Comparison of ENCODE assay signal across 8 cellular contexts in the genomic region with DNA sequence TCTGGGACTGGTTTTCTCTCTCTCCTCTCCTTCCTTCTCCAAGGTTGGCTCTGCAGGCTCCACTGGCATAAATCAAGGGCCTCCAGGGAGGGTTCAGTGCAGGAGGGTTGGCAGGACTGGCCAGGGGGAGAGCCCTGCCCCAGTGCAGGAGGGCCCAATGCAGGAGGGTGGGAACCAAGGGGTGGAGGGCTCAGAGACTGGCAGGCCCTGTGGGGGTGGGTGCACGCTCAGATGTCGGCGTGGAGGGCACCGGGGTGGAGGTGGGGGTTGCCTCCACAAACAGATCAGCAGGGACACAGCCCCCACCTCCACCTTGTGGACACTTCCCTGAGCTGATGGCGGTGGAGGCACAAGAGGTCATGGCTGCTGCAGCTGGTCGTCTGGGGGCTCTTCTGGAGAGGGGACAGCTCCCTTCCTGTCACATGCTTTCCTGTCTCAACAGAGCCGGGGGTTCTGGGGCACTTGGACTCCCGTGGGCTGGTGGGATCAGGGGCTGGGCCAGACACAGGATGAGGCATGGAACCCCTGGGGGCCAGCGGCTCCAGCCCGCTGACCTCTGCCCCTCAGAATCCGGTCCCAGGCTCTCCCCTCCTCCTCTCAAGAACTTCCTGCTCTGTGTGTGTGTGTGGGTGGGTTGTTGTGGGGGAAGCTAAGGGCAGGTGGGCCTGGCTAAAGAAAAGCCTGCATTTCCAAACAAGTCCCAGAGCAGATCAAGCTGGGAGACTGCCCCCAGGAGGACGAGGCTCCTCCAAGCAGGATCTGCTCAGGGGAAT. TPM values are rescaled to one million over a fixed set of nuclear protein-coding genes. Genes with fewer than 3 reads are reported as not detected.
A peak's percentile ranks its signal among the peaks of the same experiment; 100 is the strongest.
DNase-seq lines count a peak whose midpoint lies in the region; ATAC-seq, FAIRE-seq and TF ChIP-seq lines count a peak whose summit lies in the region.

No MANE protein-coding gene starts in this region.

- H3K27ac ChIP-seq in pancreas, result no peak overlapping the region

- peak; percentile 4 for ATAC-seq in esophagus mucosa
- peak in 3 of 4 donors; percentile 9 to 21 (median 17) for ATAC-seq in pancreas
- ATAC-seq in GM21619 (IDR thresholded peaks at IDR 0.05; ENCODE audit: unreplicated experiment), result no peak

- peaks cover 0 to 5% (median 0%) of the 10 kb centered on the region in 4 donors for H3K27me3 ChIP-seq in pancreas

- no peaks in the 10 kb centered on the region for H3K9me3 ChIP-seq in pancreas

- intact Hi-C loops in pancreas (cut with DNase I), result no loop called here

- H3K4me3 ChIP-seq in pancreas, result no peak overlapping the region

- no peak for FAIRE-seq in pancreas (lab: Jason Lieb, UNC)

- DNase-seq in GDM1 (lab: John Stamatoyannopoulos, UW) (peak; percentile 66), pancreas (peak in 1 of 6 donors; percentile 32), NCI-H1105 treated with DMSO at 0.1 percent for 48 hours (lab: John Stamatoyannopoulos, UW) (no peak), dedifferentiated amniotic fluid mesenchymal stem cell (ENCODE audit: extremely low spot score) (no peak), KG1 (lab: John Stamatoyannopoulos, UW) (no peak)

- peak; percentile 37 for TF ChIP-seq POLR2A in Raji (IDR thresholded peaks at IDR 0.05; ENCODE audit: insufficient read depth, low read depth, low read length)

- TF ChIP-seq CTCF in pancreas (IDR thresholded peaks at IDR 0.05), result no peak

- H3K4me1 ChIP-seq in pancreas, result peaks cover 0 to 9% (median 0%) of the 10 kb centered on the region in 3 donors

- H3K36me3 ChIP-seq in pancreas, result peaks cover 0 to 5% (median 0%) of the 10 kb centered on the region in 3 donors

- WGBS in pancreas, 2 donors, result 2 to 7% methylated on average over 12 of the region's 12 CpGs

RNA-seq across cellular contexts. Expression of a gene that starts 2.7 kb away (rescaled TPM):
- total RNA-seq in esophagus mucosa (not detected), pancreas (not detected)
- under 1 TPM; 0.12 to 0.53 TPM for polyA plus RNA-seq in pancreas

RNA-seq across cellular contexts. Expression of a gene that starts 6.5 kb away (rescaled TPM):
- total RNA-seq in esophagus mucosa, result 90.6 TPM
- total RNA-seq in pancreas, result 10 to 100 TPM; 16.3 to 35.0 (median 22.3) TPM
- polyA plus RNA-seq in pancreas, result 10 to 100 TPM; 33.8 to 47.3 TPM

RNA-seq across cellular contexts. Expression of a gene that starts 27.5 kb away (rescaled TPM):
- total RNA-seq in esophagus mucosa, result 1.7 TPM
- 1 to 10 TPM; 2.2 to 7.4 (median 3.0) TPM for total RNA-seq in pancreas
- 1 to 10 TPM; 2.8 to 3.6 TPM for polyA plus RNA-seq in pancreas

RNA-seq across cellular contexts. Expression of a gene that starts 36.3 kb away (rescaled TPM):
- total RNA-seq in esophagus mucosa (64.8 TPM), pancreas (10 to 100 TPM; 25.0 to 31.5 (median 29.2) TPM)
- polyA plus RNA-seq in pancreas, result 10 to 100 TPM; 20.1 to 23.3 TPM
